ENCODE assay signal across 2 cellular contexts in the genomic region with DNA sequence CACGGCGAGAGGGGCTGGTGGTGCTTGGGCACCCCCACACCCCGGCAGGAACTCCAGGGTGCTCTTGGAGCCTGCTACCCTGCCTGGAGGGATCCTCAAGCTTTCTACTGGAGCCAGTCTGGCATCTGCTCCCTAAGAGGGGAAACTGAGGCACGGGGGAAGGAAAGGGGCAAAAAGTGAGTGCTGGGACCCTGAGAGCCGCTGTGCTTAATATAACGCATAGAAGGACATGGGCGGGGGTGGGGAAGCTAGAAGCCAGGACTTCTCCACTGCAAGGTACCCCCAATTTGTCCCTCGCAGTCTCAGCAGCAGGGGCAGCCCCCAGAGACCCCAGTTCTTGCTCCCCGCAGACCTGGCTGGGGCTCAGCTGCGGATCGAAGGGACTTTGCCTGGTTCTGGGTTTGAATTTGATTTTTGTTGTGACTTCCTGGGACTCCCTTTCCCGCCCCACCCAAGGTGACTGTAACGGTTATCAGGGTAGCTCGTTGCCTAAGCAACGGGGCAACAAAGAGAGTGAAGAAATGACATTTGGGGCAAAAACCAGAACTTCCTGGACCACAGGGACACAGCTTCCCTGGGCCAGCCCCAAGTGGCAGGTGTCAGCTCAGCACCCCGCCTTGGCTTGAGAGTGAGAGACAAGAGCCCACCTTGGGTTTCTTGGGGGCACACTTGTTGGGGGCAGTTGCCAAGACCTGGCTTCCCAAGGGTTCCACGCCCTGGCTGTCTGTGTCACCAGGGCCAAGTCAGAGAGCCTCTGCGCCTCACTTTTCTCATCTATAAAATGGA.
TF ChIP-seq lines count a peak whose summit lies in the region.

No MANE protein-coding gene starts in this region.

TF ChIP-seq in HEK293, 187 proteins besides CTCF, POLR2A, EP300 and RAD21:
- TF ChIP-seq ZNF335 (tag by site-specific recombination; conservative IDR thresholded peaks at IDR 0.05) = peak; percentile 3; the same call in 1 of the 2 replicates
- TF ChIP-seq KLF1 (tag by site-specific recombination; IDR thresholded peaks at IDR 0.05) = peak; percentile 50; the same call in 1 of the 2 replicates
- no peak for TF ChIP-seq HOXA7 (CRISPR knock-in tag; IDR thresholded peaks at IDR 0.05; ENCODE audit: borderline replicate concordance)
- no peak for TF ChIP-seq ZFP3 (tag by site-specific recombination; IDR thresholded peaks at IDR 0.05; ENCODE audit: low read depth)
- TF ChIP-seq PATZ1 (tag by site-specific recombination; IDR thresholded peaks at IDR 0.05) = peak; percentile 30; the same call in 1 of the 2 replicates
- no peak for TF ChIP-seq ZNF121 (tag by site-specific recombination; IDR thresholded peaks at IDR 0.05)
- TF ChIP-seq ZNF76 (tag by site-specific recombination; IDR thresholded peaks at IDR 0.05; ENCODE audit: borderline replicate concordance, low read depth) = 0 out of 2 replicates have a peak, but pooled peaks have one; percentile 5
- no peak for TF ChIP-seq ZNF654 (tag by site-specific recombination; IDR thresholded peaks at IDR 0.05; ENCODE audit: low read depth)
- TF ChIP-seq ZNF629 (tag by site-specific recombination; IDR thresholded peaks at IDR 0.05) = 0 out of 2 replicates have a peak, but pooled peaks have one; percentile 13
- no peak for TF ChIP-seq ZNF792 (tag by site-specific recombination; IDR thresholded peaks at IDR 0.05)
- no peak for TF ChIP-seq GLI4 (tag by site-specific recombination; IDR thresholded peaks at IDR 0.05)
- no peak for TF ChIP-seq KLF16 (tag by site-specific recombination; IDR thresholded peaks at IDR 0.05)

TF ChIP-seq in GM12878, 131 proteins besides CTCF, POLR2A, EP300 and RAD21 (continues in another document):
- no peak for TF ChIP-seq RCOR1 (conservative IDR thresholded peaks at IDR 0.05; ENCODE audit: low read depth, low read length)
- TF ChIP-seq SP1 (IDR thresholded peaks at IDR 0.05; ENCODE audit: low read depth, low read length) = no peak
- no peak for TF ChIP-seq GABPA (IDR thresholded peaks at IDR 0.05; ENCODE audit: low read depth)
- TF ChIP-seq MLLT1 (IDR thresholded peaks at IDR 0.05) = peak; percentile 15
- 0 out of 2 replicates have a peak, but pooled peaks have one; percentile 12 for TF ChIP-seq FOXM1 (IDR thresholded peaks at IDR 0.05; ENCODE audit: low read depth, low read length)
- TF ChIP-seq NR2C2 (IDR thresholded peaks at IDR 0.05; ENCODE audit: borderline replicate concordance, control insufficient read depth, insufficient read length, low read depth) = no peak
- TF ChIP-seq, protein P1, sequence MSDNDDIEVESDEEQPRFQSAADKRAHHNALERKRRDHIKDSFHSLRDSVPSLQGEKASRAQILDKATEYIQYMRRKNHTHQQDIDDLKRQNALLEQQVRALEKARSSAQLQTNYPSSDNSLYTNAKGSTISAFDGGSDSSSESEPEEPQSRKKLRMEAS (IDR thresholded peaks at IDR 0.05; ENCODE audit: low read depth, low read length) = 0 out of 2 replicates have a peak, but pooled peaks have one; percentile 56
- peak; percentile 43 for TF ChIP-seq IKZF1 (conservative IDR thresholded peaks at IDR 0.05)
- TF ChIP-seq CBFB (IDR thresholded peaks at IDR 0.05; ENCODE audit: low read depth) = 0 out of 2 replicates have a peak, but pooled peaks have one; percentile 30
- TF ChIP-seq SRF (IDR thresholded peaks at IDR 0.05; ENCODE audit: low read depth in 2 of 2, low read length in 2 of 2) = 0 out of 4 replicates have a peak, but pooled peaks of 1 of the 2 experiments have one; percentile 36
- no peak for TF ChIP-seq RBBP5 (conservative IDR thresholded peaks at IDR 0.05)
- TF ChIP-seq MEF2A (IDR thresholded peaks at IDR 0.05; ENCODE audit: insufficient read depth, low read depth, low read length) = no peak
- TF ChIP-seq CHD1 (IDR thresholded peaks at IDR 0.05; ENCODE audit: low read depth, low read length) = no peak
- no peak for TF ChIP-seq MEF2B (IDR thresholded peaks at IDR 0.05; ENCODE audit: partially characterized antibody, poor library complexity, severe bottlenecking)
- no peak for TF ChIP-seq PAX8 (IDR thresholded peaks at IDR 0.05)
- TF ChIP-seq YY1 (IDR thresholded peaks at IDR 0.05; ENCODE audit: low read depth, low read length) = no peak
- TF ChIP-seq RUNX3 (IDR thresholded peaks at IDR 0.05; ENCODE audit: low read length) = peak; percentile 42; the same call in 1 of the 2 replicates
- TF ChIP-seq, protein P2, sequence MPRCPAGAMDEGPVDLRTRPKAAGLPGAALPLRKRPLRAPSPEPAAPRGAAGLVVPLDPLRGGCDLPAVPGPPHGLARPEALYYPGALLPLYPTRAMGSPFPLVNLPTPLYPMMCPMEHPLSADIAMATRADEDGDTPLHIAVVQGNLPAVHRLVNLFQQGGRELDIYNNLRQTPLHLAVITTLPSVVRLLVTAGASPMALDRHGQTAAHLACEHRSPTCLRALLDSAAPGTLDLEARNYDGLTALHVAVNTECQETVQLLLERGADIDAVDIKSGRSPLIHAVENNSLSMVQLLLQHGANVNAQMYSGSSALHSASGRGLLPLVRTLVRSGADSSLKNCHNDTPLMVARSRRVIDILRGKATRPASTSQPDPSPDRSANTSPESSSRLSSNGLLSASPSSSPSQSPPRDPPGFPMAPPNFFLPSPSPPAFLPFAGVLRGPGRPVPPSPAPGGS (IDR thresholded peaks at IDR 0.05; ENCODE audit: borderline replicate concordance, insufficient read depth, low read depth, low read length, poor library complexity, severe bottlenecking) = no peak
- TF ChIP-seq, protein P3, sequence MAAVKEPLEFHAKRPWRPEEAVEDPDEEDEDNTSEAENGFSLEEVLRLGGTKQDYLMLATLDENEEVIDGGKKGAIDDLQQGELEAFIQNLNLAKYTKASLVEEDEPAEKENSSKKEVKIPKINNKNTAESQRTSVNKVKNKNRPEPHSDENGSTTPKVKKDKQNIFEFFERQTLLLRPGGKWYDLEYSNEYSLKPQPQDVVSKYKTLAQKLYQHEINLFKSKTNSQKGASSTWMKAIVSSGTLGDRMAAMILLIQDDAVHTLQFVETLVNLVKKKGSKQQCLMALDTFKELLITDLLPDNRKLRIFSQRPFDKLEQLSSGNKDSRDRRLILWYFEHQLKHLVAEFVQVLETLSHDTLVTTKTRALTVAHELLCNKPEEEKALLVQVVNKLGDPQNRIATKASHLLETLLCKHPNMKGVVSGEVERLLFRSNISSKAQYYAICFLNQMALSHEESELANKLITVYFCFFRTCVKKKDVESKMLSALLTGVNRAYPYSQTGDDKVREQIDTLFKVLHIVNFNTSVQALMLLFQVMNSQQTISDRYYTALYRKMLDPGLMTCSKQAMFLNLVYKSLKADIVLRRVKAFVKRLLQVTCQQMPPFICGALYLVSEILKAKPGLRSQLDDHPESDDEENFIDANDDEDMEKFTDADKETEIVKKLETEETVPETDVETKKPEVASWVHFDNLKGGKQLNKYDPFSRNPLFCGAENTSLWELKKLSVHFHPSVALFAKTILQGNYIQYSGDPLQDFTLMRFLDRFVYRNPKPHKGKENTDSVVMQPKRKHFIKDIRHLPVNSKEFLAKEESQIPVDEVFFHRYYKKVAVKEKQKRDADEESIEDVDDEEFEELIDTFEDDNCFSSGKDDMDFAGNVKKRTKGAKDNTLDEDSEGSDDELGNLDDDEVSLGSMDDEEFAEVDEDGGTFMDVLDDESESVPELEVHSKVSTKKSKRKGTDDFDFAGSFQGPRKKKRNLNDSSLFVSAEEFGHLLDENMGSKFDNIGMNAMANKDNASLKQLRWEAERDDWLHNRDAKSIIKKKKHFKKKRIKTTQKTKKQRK (IDR thresholded peaks at IDR 0.05; ENCODE audit: low read depth, low read length) = no peak
- peak; percentile 73 for TF ChIP-seq SIN3A (IDR thresholded peaks at IDR 0.05; ENCODE audit: low read depth, low read length)
- TF ChIP-seq STAT1 (conservative IDR thresholded peaks at IDR 0.05) = no peak; the same call in 1 of the 2 replicates
- no peak for TF ChIP-seq SREBF1 (IDR thresholded peaks at IDR 0.05; ENCODE audit: low read length)
- TF ChIP-seq SKIL (IDR thresholded peaks at IDR 0.05; ENCODE audit: low read depth, poor library complexity, severe bottlenecking) = no peak
- TF ChIP-seq, protein P4, sequence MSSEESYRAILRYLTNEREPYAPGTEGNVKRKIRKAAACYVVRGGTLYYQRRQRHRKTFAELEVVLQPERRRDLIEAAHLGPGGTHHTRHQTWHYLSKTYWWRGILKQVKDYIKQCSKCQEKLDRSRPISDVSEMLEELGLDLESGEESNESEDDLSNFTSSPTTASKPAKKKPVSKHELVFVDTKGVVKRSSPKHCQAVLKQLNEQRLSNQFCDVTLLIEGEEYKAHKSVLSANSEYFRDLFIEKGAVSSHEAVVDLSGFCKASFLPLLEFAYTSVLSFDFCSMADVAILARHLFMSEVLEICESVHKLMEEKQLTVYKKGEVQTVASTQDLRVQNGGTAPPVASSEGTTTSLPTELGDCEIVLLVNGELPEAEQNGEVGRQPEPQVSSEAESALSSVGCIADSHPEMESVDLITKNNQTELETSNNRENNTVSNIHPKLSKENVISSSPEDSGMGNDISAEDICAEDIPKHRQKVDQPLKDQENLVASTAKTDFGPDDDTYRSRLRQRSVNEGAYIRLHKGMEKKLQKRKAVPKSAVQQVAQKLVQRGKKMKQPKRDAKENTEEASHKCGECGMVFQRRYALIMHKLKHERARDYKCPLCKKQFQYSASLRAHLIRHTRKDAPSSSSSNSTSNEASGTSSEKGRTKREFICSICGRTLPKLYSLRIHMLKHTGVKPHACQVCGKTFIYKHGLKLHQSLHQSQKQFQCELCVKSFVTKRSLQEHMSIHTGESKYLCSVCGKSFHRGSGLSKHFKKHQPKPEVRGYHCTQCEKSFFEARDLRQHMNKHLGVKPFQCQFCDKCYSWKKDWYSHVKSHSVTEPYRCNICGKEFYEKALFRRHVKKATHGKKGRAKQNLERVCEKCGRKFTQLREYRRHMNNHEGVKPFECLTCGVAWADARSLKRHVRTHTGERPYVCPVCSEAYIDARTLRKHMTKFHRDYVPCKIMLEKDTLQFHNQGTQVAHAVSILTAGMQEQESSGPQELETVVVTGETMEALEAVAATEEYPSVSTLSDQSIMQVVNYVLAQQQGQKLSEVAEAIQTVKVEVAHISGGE (CRISPR knock-in tag; IDR thresholded peaks at IDR 0.05) = no peak
- no peak for TF ChIP-seq RELA (IDR thresholded peaks at IDR 0.05; ENCODE audit: borderline replicate concordance, partially characterized antibody)
- TF ChIP-seq TCF12 (IDR thresholded peaks at IDR 0.05; ENCODE audit: low read depth, low read length) = 0 out of 2 replicates have a peak, but pooled peaks have one; percentile 5
- 0 out of 2 replicates have a peak, but pooled peaks have one; percentile 9 for TF ChIP-seq TCF3 (IDR thresholded peaks at IDR 0.05; ENCODE audit: borderline replicate concordance, insufficient read depth, low read depth, low read length)
- TF ChIP-seq BACH1 (IDR thresholded peaks at IDR 0.05; ENCODE audit: borderline replicate concordance) = peak; percentile 47; the same call in 1 of the 2 replicates
- TF ChIP-seq, protein P5, sequence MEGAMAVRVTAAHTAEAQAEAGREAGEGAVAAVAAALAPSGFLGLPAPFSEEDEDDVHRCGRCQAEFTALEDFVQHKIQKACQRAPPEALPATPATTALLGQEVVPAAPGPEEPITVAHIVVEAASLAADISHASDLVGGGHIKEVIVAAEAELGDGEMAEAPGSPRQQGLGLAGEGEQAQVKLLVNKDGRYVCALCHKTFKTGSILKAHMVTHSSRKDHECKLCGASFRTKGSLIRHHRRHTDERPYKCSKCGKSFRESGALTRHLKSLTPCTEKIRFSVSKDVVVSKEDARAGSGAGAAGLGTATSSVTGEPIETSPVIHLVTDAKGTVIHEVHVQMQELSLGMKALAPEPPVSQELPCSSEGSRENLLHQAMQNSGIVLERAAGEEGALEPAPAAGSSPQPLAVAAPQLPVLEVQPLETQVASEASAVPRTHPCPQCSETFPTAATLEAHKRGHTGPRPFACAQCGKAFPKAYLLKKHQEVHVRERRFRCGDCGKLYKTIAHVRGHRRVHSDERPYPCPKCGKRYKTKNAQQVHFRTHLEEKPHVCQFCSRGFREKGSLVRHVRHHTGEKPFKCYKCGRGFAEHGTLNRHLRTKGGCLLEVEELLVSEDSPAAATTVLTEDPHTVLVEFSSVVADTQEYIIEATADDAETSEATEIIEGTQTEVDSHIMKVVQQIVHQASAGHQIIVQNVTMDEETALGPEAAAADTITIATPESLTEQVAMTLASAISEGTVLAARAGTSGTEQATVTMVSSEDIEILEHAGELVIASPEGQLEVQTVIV (IDR thresholded peaks at IDR 0.05; ENCODE audit: borderline replicate concordance, partially characterized antibody) = no peak
- no peak for TF ChIP-seq FOXK2 (IDR thresholded peaks at IDR 0.05)
- peak; percentile 94 for TF ChIP-seq ZNF24 (IDR thresholded peaks at IDR 0.05)
- peak; percentile 49; the same call in 1 of the 2 replicates for TF ChIP-seq MYB (IDR thresholded peaks at IDR 0.05; ENCODE audit: borderline replicate concordance, low read depth, low read length)
- peak; percentile 92 for TF ChIP-seq BMI1 (IDR thresholded peaks at IDR 0.05; ENCODE audit: borderline replicate concordance)
- TF ChIP-seq SPI1 (IDR thresholded peaks at IDR 0.05; ENCODE audit: borderline replicate concordance, insufficient read depth, low read depth, low read length) = no peak
- TF ChIP-seq ZNF217 (IDR thresholded peaks at IDR 0.05) = 0 out of 2 replicates have a peak, but pooled peaks have one; percentile 49
- TF ChIP-seq CREB1 (IDR thresholded peaks at IDR 0.05; ENCODE audit: low read depth) = 0 out of 2 replicates have a peak, but pooled peaks have one; percentile 0
- peak; percentile 43; the same call in 1 of the 2 replicates for TF ChIP-seq CHD2 (IDR thresholded peaks at IDR 0.05; ENCODE audit: borderline replicate concordance, low read depth, low read length)
- no peak for TF ChIP-seq HDAC2 (IDR thresholded peaks at IDR 0.05)
- TF ChIP-seq LARP7 (IDR thresholded peaks at IDR 0.05) = 0 out of 2 replicates have a peak, but pooled peaks have one; percentile 34
- no peak for TF ChIP-seq ATF7 (IDR thresholded peaks at IDR 0.05; ENCODE audit: low read depth)
- TF ChIP-seq IKZF2 (IDR thresholded peaks at IDR 0.05) = peak; percentile 38 to 46; a peak in 2 of 4 replicates
